ENCODE assay signal across 11 cellular contexts in genomic region chr9:32350682-32351081, GRCh38. TPM values are rescaled to one million over a fixed set of nuclear protein-coding genes. Genes with fewer than 3 reads are reported as not detected.
A peak's percentile ranks its signal among the peaks of the same experiment; 100 is the strongest.
DNase-seq lines count a peak whose midpoint lies in the region; TF ChIP-seq lines count a peak whose summit lies in the region.
"Had no signal": no experiment of that assay in that cellular context is flagged by ENCODE, and none has a peak within 500 bp of the region (broad histone marks: within the 10 kb centered on the region; RNA-seq: fewer than 3 reads in every experiment).

No MANE protein-coding gene starts in this region.

- H3K36me3 ChIP-seq in endodermal cell (ENCODE audit: control insufficient read depth, insufficient read depth, low read length), result no peaks in the 10 kb centered on the region

- peaks cover 11% of the 10 kb centered on the region for H3K4me1 Mint-ChIP-seq in endodermal cell
- no peaks in the 10 kb centered on the region for H3K4me1 Mint-ChIP-seq in T-helper 2 cell treated with Interferon-gamma antibody and Interleukin-4, amounts not matched to agents 5 μg/mL and 100 μg/mL, for 36 hours (ENCODE audit: low read depth)
- H3K4me1 Mint-ChIP-seq: activated naive CD8-positive, alpha-beta T cell treated with anti-CD3 and anti-CD28 coated beads, Interleukin-2, amount 10 ng/mL, durations not matched to agents 7 days and 5 days had no signal

- H3K4me1 ChIP-seq in endodermal cell (ENCODE audit: control insufficient read depth, insufficient read depth, low read length), result no peaks in the 10 kb centered on the region
- H3K4me1 ChIP-seq: Caco-2 had no signal

- H3K9me3 ChIP-seq in endodermal cell (ENCODE audit: control insufficient read depth, low read length), result no peaks in the 10 kb centered on the region
- H3K9me3 ChIP-seq: Caco-2 had no signal

- no peak overlapping the region for H3K4me3 ChIP-seq in endodermal cell (ENCODE audit: low read length)

- no peaks in the 10 kb centered on the region for H3K27me3 ChIP-seq in endodermal cell (ENCODE audit: control insufficient read depth, insufficient read depth, low read length, poor library complexity, severe bottlenecking)

- H3K4me3 Mint-ChIP-seq in endodermal cell, result no peak overlapping the region
- H3K4me3 Mint-ChIP-seq in T-helper 2 cell treated with Interferon-gamma antibody and Interleukin-4, amounts not matched to agents 5 μg/mL and 100 μg/mL, for 36 hours, result no peak overlapping the region
- H3K4me3 Mint-ChIP-seq: activated naive CD8-positive, alpha-beta T cell treated with anti-CD3 and anti-CD28 coated beads, Interleukin-2, amount 10 ng/mL, durations not matched to agents 7 days and 5 days had no signal

- H3K9ac ChIP-seq in endodermal cell (ENCODE audit: extremely low read depth, low read length, poor library complexity, severe bottlenecking), result no peak overlapping the region

- peak; percentile 34 for DNase-seq in NCI-H82 (lab: John Stamatoyannopoulos, UW)
- DNase-seq in NCI-H82 treated with DMSO at 0.1 percent for 48 hours (lab: John Stamatoyannopoulos, UW; ENCODE audit: unreplicated experiment), result no peak
- peak; percentile 23 for DNase-seq in NCI-H460 (ENCODE audit: extremely low read depth, low read depth)
- no peak for DNase-seq in endodermal cell
- peak; percentile 10 for DNase-seq in smooth muscle cell of the brain vasculature (ENCODE audit: low read depth, low spot score)
- DNase-seq in activated gamma-delta T cell (lab: John Stamatoyannopoulos, UW), result no peak
- no peak for DNase-seq in T-helper 2 cell treated with Interferon-gamma antibody and Interleukin-4, amounts not matched to agents 5 μg/mL and 100 μg/mL, for 36 hours (ENCODE audit: low spot score)
- DNase-seq in GM19238 (ENCODE audit: insufficient read length, low spot score), result no peak
- DNase-seq: activated naive CD8-positive, alpha-beta T cell treated with anti-CD3 and anti-CD28 coated beads, Interleukin-2, amount 10 ng/mL, durations not matched to agents 7 days and 5 days; Caco-2; posterior cingulate gyrus had no signal

- H3K27me3 Mint-ChIP-seq in endodermal cell (ENCODE audit: insufficient read depth), result no peaks in the 10 kb centered on the region
- no peaks in the 10 kb centered on the region for H3K27me3 Mint-ChIP-seq in T-helper 2 cell treated with Interferon-gamma antibody and Interleukin-4, amounts not matched to agents 5 μg/mL and 100 μg/mL, for 36 hours (ENCODE audit: low read depth)

- TF ChIP-seq CTCF in endodermal cell (conservative IDR thresholded peaks at IDR 0.05), result peak; percentile 64

- H3K9me3 Mint-ChIP-seq in endodermal cell, result no peaks in the 10 kb centered on the region
- H3K9me3 Mint-ChIP-seq in T-helper 2 cell treated with Interferon-gamma antibody and Interleukin-4, amounts not matched to agents 5 μg/mL and 100 μg/mL, for 36 hours, result no peaks in the 10 kb centered on the region
- H3K9me3 Mint-ChIP-seq: activated naive CD8-positive, alpha-beta T cell treated with anti-CD3 and anti-CD28 coated beads, Interleukin-2, amount 10 ng/mL, durations not matched to agents 7 days and 5 days had no signal

- no peak overlapping the region for H3K27ac Mint-ChIP-seq in endodermal cell
- H3K27ac Mint-ChIP-seq in T-helper 2 cell treated with Interferon-gamma antibody and Interleukin-4, amounts not matched to agents 5 μg/mL and 100 μg/mL, for 36 hours, result no peak overlapping the region
- H3K27ac Mint-ChIP-seq: activated naive CD8-positive, alpha-beta T cell treated with anti-CD3 and anti-CD28 coated beads, Interleukin-2, amount 10 ng/mL, durations not matched to agents 7 days and 5 days had no signal

- H3K36me3 Mint-ChIP-seq in endodermal cell (ENCODE audit: low read depth), result no peaks in the 10 kb centered on the region
- H3K36me3 Mint-ChIP-seq in T-helper 2 cell treated with Interferon-gamma antibody and Interleukin-4, amounts not matched to agents 5 μg/mL and 100 μg/mL, for 36 hours (ENCODE audit: low read depth), result no peaks in the 10 kb centered on the region
- H3K36me3 Mint-ChIP-seq: activated naive CD8-positive, alpha-beta T cell treated with anti-CD3 and anti-CD28 coated beads, Interleukin-2, amount 10 ng/mL, durations not matched to agents 7 days and 5 days had no signal

- no peak overlapping the region for H3K27ac ChIP-seq in endodermal cell (ENCODE audit: low read depth, low read length)

RNA-seq across cellular contexts. Expression of gene ACO1, which starts 33.8 kb away (rescaled TPM):
- total RNA-seq in NCI-H460 (2014; rRNA removed; shearing (Covaris generic)), result 20.3 and 20.7 TPM in 2 replicates
- 9.6 and 15.3 TPM in 2 replicates for polyA plus RNA-seq in NCI-H460 (2014; cell fraction: nucleus; rRNA removed)
- total RNA-seq in endodermal cell, result 10 to 100 TPM; 33.6 to 52.8 TPM
- polyA plus RNA-seq in endodermal cell (2013, experiment 1 of 2), result 30.7 TPM
- 29.7 TPM for polyA plus RNA-seq in endodermal cell (2013, experiment 2 of 2)

Comparison
In these comparisons a context has a peak if more than half of its experiments do, and no peak if none do; other contexts are left out.
1. DNase-seq: peak in NCI-H82 (single experiment), NCI-H460 (single experiment) and smooth muscle cell of the brain vasculature (single experiment); none in NCI-H82 treated with DMSO at 0.1 percent for 48 hours (single experiment), endodermal cell (single experiment), activated gamma-delta T cell (single experiment), T-helper 2 cell treated with Interferon-gamma antibody and Interleukin-4, amounts not matched to agents 5 μg/mL and 100 μg/mL, for 36 hours (single experiment) and GM19238 (single experiment).